ENCODE assay signal across 32 cellular contexts in genomic region chr10:96397902-96398301, GRCh38. TPM values are rescaled to one million over a fixed set of nuclear protein-coding genes. Genes with fewer than 3 reads are reported as not detected.
"Had no signal": no experiment of that assay in that cellular context is flagged by ENCODE, and none has a peak within 500 bp of the region (broad histone marks: within the 10 kb centered on the region; RNA-seq: fewer than 3 reads in every experiment).

No MANE protein-coding gene starts in this region.

- H3K4me3 ChIP-seq: ascending aorta, breast epithelium, cardiac muscle cell, esophagus muscularis mucosa, gastrocnemius medialis had no signal

- DNase-seq: activated CD4-positive, alpha-beta memory T cell treated with anti-CD3 and anti-CD28 coated beads, Interleukin-2, amount 10 ng/mL, durations not matched to agents 7 days and 5 days; activated CD4-positive, alpha-beta T cell treated with anti-CD3 and anti-CD28 coated beads for 1 hour; activated CD4-positive, alpha-beta T cell treated with anti-CD3 and anti-CD28 coated beads for 4 hours; activated CD4-positive, alpha-beta T cell treated with anti-CD3 and anti-CD28 coated beads, Interleukin-2, amount 10 ng/mL, durations not matched to agents 7 days and 5 days; activated CD4-positive, alpha-beta T cell treated with anti-CD3 and anti-CD28 coated beads, Interleukin-2, amount 50 U/mL, for 4 hours; activated CD8-positive, alpha-beta memory T cell treated with anti-CD3 and anti-CD28 coated beads, Interleukin-2, amount 50 U/mL, for 48 hours; activated gamma-delta T cell; activated naive CD4-positive, alpha-beta T cell; activated naive CD4-positive, alpha-beta T cell treated with anti-CD3 and anti-CD28 coated beads, Interleukin-2, amount 10 ng/mL, durations not matched to agents 7 days and 5 days; activated naive CD8-positive, alpha-beta T cell treated with anti-CD3 and anti-CD28 coated beads, Interleukin-2, amount 10 ng/mL, durations not matched to agents 7 days and 5 days; activated T-cell treated with anti-CD3 and anti-CD28 coated beads for 4 hours; activated T-cell treated with anti-CD3 and anti-CD28 coated beads, Interleukin-2, amount 50 U/mL, for 24 hours; activated T-cell treated with anti-CD3 and anti-CD28 coated beads, Interleukin-2, amount 50 U/mL, for 72 hours; cortex of kidney; dermis blood vessel endothelial cell; effector CD4-positive, alpha-beta T cell; effector memory CD8-positive, alpha-beta T cell; erythroblast; foreskin keratinocyte; gastrocnemius medialis; glutamatergic neuron; SW 1271; T-cell; T-helper 2 cell had no signal

- H3K27me3 ChIP-seq: ascending aorta had no signal

- ATAC-seq: activated naive CD4-positive, alpha-beta T cell treated with anti-CD3 and anti-CD28 coated beads, Interleukin-2, amount 50 U/mL, for 72 hours; activated T-cell treated with anti-CD3 and anti-CD28 coated beads, Interleukin-2, amount 50 U/mL, for 72 hours; effector memory CD8-positive, alpha-beta T cell; foreskin keratinocyte; gastrocnemius medialis; T-cell; WTC11 had no signal

- H3K27ac ChIP-seq: ascending aorta, breast epithelium, cardiac muscle cell, esophagus muscularis mucosa, foreskin keratinocyte, gastrocnemius medialis, VCaP had no signal

- H3K9me3 ChIP-seq: ascending aorta, breast epithelium, esophagus muscularis mucosa, gastrocnemius medialis had no signal

- H3K4me1 ChIP-seq: ascending aorta, breast epithelium, foreskin keratinocyte, gastrocnemius medialis had no signal

- H3K36me3 ChIP-seq: ascending aorta, breast epithelium, cardiac muscle cell, esophagus muscularis mucosa, gastrocnemius medialis had no signal

RNA-seq across cellular contexts. Expression of gene OPALIN, which starts 39.1 kb away (rescaled TPM):
- total RNA-seq: activated CD4-positive, alpha-beta memory T cell treated with anti-CD3 and anti-CD28 coated beads, Interleukin-2, amount 10 ng/mL, durations not matched to agents 7 days and 5 days; activated CD4-positive, alpha-beta T cell treated with anti-CD3 and anti-CD28 coated beads, Interleukin-2, amount 10 ng/mL, durations not matched to agents 7 days and 5 days; activated naive CD4-positive, alpha-beta T cell treated with anti-CD3 and anti-CD28 coated beads, Interleukin-2, amount 50 U/mL, for 72 hours; activated naive CD8-positive, alpha-beta T cell treated with anti-CD3 and anti-CD28 coated beads, Interleukin-2, amount 10 ng/mL, durations not matched to agents 7 days and 5 days; activated T-cell treated with anti-CD3 and anti-CD28 coated beads, Interleukin-2, amount 50 U/mL, for 72 hours; ascending aorta; breast epithelium; cardiac muscle cell; cerebellum; dermis blood vessel endothelial cell; esophagus muscularis mucosa; foreskin keratinocyte; gastrocnemius medialis; T-cell had no signal
- polyA plus RNA-seq: cardiac muscle cell, foreskin keratinocyte had no signal
